10 cellular contexts compared by ENCODE assay signal in the genomic region with DNA sequence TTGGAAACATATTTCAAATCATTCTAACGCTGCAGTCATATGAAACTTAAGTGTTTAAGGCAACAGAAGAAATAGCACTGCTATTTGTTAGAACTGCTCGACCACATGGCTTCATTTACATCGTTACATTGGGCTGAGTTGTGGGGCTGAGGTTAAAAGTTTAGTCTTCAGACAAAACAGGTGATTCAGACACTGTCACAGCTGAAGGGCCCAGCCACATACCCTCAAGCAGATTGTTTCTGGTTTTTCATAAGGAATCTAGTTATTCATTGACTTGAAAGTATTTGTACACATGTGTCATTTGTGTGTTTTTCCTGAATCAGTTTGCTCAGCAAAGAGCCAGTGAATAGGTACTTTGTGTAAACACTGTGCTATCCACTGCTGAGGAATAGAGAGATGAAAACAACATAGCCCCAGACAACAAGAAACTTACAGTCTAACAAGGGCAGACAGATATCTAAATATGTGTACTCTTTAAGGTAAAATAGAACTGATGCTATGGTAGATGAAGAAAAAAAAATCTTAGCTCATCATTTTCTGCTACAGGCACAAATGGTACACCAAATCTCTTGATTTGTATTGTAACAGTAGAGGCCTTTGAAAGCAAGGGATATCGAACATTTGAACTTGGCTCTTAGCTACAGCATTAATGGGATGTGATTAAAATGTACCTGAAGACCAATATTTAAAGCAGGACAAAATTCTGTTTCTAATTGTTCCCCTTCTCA.
DNase-seq lines count a peak whose midpoint lies in the region; ATAC-seq and TF ChIP-seq lines count a peak whose summit lies in the region.
"Had no signal": no experiment of that assay in that cellular context is flagged by ENCODE, and none has a peak within 500 bp of the region (broad histone marks: within the 10 kb centered on the region; RNA-seq: fewer than 3 reads in every experiment).

No MANE protein-coding gene starts in this region.

- no peak for TF ChIP-seq CTCF in chondrocyte (IDR thresholded peaks at IDR 0.05)

- no peak overlapping the region for H3K4me3 ChIP-seq in skeletal muscle cell (ENCODE audit: low read depth, low read length)
- H3K4me3 ChIP-seq: testis had no signal

- no peaks in the 10 kb centered on the region for H3K9me3 Mint-ChIP-seq in chondrocyte (ENCODE audit: low read depth)

- peak overlapping the region; percentile 76 for H3K27ac Mint-ChIP-seq in chondrocyte (ENCODE audit: unreplicated experiment)

- no peaks in the 10 kb centered on the region for H3K27me3 Mint-ChIP-seq in chondrocyte (ENCODE audit: low read depth)

- H3K36me3 Mint-ChIP-seq in chondrocyte (ENCODE audit: low read depth) = no peaks in the 10 kb centered on the region

- no peak overlapping the region for H3K4me3 Mint-ChIP-seq in chondrocyte (ENCODE audit: unreplicated experiment)

- DNase-seq in activated CD4-positive, CD25-positive, alpha-beta regulatory T cell treated with anti-CD3 and anti-CD28 coated beads, Interleukin-2, amount 50 U/mL, for 72 hours = no peak
- DNase-seq in chondrocyte (ENCODE audit: low spot score) (no peak), skeletal muscle cell (ENCODE audit: low read depth) (peak; percentile 63), T-helper 1 cell (no peak), CD1c-positive myeloid dendritic cell (ENCODE audit: extremely low spot score) (no peak), midbrain (lab: John Stamatoyannopoulos, UW) (no peak)
- DNase-seq: NCI-H1092, testis had no signal

- H3K4me1 Mint-ChIP-seq in chondrocyte (ENCODE audit: low read depth) = peaks cover 56% of the 10 kb centered on the region

- ATAC-seq in activated CD4-positive, CD25-positive, alpha-beta regulatory T cell treated with anti-CD3 and anti-CD28 coated beads, Interleukin-2, amount 50 U/mL, for 24 hours = peak; percentile 24 to 28
- ATAC-seq in HG03521 (IDR thresholded peaks at IDR 0.05; ENCODE audit: unreplicated experiment) = peak; percentile 59
